1 cellular context compared by ENCODE assay signal in genomic region chr10:24724381-24725228, GRCh38.
TF ChIP-seq lines count a peak whose summit lies in the region.

No MANE protein-coding gene starts in this region.

TF ChIP-seq in K562, 482 proteins besides CTCF, POLR2A, EP300 and RAD21 (continued from another document and continues in another):
- TF ChIP-seq ZBTB40 (IDR thresholded peaks at IDR 0.05): 0 out of 2 replicates have a peak, but pooled peaks have one; percentile 5
- TF ChIP-seq ZBTB40 (CRISPR knock-in tag; IDR thresholded peaks at IDR 0.05): no peak
- TF ChIP-seq CREB3L1 (IDR thresholded peaks at IDR 0.05; ENCODE audit: borderline replicate concordance, low read depth): 0 out of 2 replicates have a peak, but pooled peaks have one; percentile 35
- no peak for TF ChIP-seq FOXP4 (CRISPR knock-in tag; IDR thresholded peaks at IDR 0.05; ENCODE audit: borderline replicate concordance)
- no peak for TF ChIP-seq NR2C2 (CRISPR knock-in tag; IDR thresholded peaks at IDR 0.05)
- no peak; the same call in 1 of the 2 replicates for TF ChIP-seq NR2C2 (tag; IDR thresholded peaks at IDR 0.05)
- TF ChIP-seq DMBX1 (CRISPR knock-in tag; IDR thresholded peaks at IDR 0.05; ENCODE audit: borderline replicate concordance): no peak
- TF ChIP-seq ZSCAN29 (IDR thresholded peaks at IDR 0.05): no peak
- TF ChIP-seq ZNF778 (CRISPR knock-in tag; IDR thresholded peaks at IDR 0.05): no peak
- TF ChIP-seq LCOR (CRISPR knock-in tag; IDR thresholded peaks at IDR 0.05): no peak; the same call in 1 of the 2 replicates
- no peak for TF ChIP-seq SREBF2 (CRISPR knock-in tag; IDR thresholded peaks at IDR 0.05)
- no peak for TF ChIP-seq HCFC1 (IDR thresholded peaks at IDR 0.05; ENCODE audit: low read depth, low read length)
- TF ChIP-seq ELK1 (CRISPR knock-in tag; IDR thresholded peaks at IDR 0.05): no peak
- TF ChIP-seq ZNF12 (CRISPR knock-in tag; IDR thresholded peaks at IDR 0.05): no peak
- TF ChIP-seq SNRNP70 (optimal IDR thresholded peaks at IDR 0.05; ENCODE audit: low read depth, low read length): no peak
- TF ChIP-seq RREB1 (CRISPR knock-in tag; IDR thresholded peaks at IDR 0.05): no peak
- no peak for TF ChIP-seq ZNF431 (CRISPR knock-in tag; IDR thresholded peaks at IDR 0.05)
- no peak for TF ChIP-seq ZNF785 (CRISPR knock-in tag; IDR thresholded peaks at IDR 0.05)
- TF ChIP-seq IFI16 (CRISPR knock-in tag; IDR thresholded peaks at IDR 0.05): no peak
- TF ChIP-seq CXXC5 (CRISPR knock-in tag; IDR thresholded peaks at IDR 0.05): peak; percentile 59
- no peak for TF ChIP-seq ETV1 (tag; conservative IDR thresholded peaks at IDR 0.05; ENCODE audit: low read depth)
- TF ChIP-seq RB1 (IDR thresholded peaks at IDR 0.05; ENCODE audit: low read depth): peak; percentile 12; the same call in 1 of the 2 replicates
- TF ChIP-seq HDAC8 (tag; IDR thresholded peaks at IDR 0.05): no peak
- TF ChIP-seq RBM22 (IDR thresholded peaks at IDR 0.05; ENCODE audit: low read depth, low read length, poor library complexity, severe bottlenecking): no peak
- no peak for TF ChIP-seq NR0B1 (IDR thresholded peaks at IDR 0.05; ENCODE audit: partially characterized antibody)
- TF ChIP-seq TAF15 (IDR thresholded peaks at IDR 0.05; ENCODE audit: low read depth, low read length): no peak
- no peak for TF ChIP-seq TRIM24 (IDR thresholded peaks at IDR 0.05)
- peak; percentile 87 for TF ChIP-seq VEZF1 (CRISPR knock-in tag; IDR thresholded peaks at IDR 0.05)
- TF ChIP-seq SAP30 (IDR thresholded peaks at IDR 0.05; ENCODE audit: borderline replicate concordance, insufficient read depth, low read depth, low read length, poor library complexity, severe bottlenecking): peak; percentile 2
- peak; percentile 88 for TF ChIP-seq POLR2B (IDR thresholded peaks at IDR 0.05; ENCODE audit: low read depth, partially characterized antibody)
- no peak for TF ChIP-seq ZNF436 (CRISPR knock-in tag; IDR thresholded peaks at IDR 0.05)
- peak; percentile 72 for TF ChIP-seq KDM5B (IDR thresholded peaks at IDR 0.05; ENCODE audit: insufficient replicate concordance, low read depth, low read length)
- TF ChIP-seq ZBTB1 (CRISPR knock-in tag; IDR thresholded peaks at IDR 0.05; ENCODE audit: borderline replicate concordance, low read depth): no peak
- no peak for TF ChIP-seq E2F1 (CRISPR knock-in tag; IDR thresholded peaks at IDR 0.05)
- TF ChIP-seq ZNF589 (CRISPR knock-in tag; IDR thresholded peaks at IDR 0.05; ENCODE audit: low read depth): no peak
- TF ChIP-seq ZNF224 (CRISPR knock-in tag; IDR thresholded peaks at IDR 0.05): no peak
- no peak for TF ChIP-seq NFATC3 (IDR thresholded peaks at IDR 0.05)
- TF ChIP-seq FOSL1 (tag; conservative IDR thresholded peaks at IDR 0.05): peak; percentile 7; the same call in 1 of the 2 replicates
